In genomic region chr13:43579321-43579720, GRCh38 we compare ENCODE assay signal across 23 cellular contexts.
"Had no signal": no experiment of that assay in that cellular context is flagged by ENCODE, and none has a peak within 500 bp of the region (broad histone marks: within the 10 kb centered on the region; RNA-seq: fewer than 3 reads in every experiment).

No MANE protein-coding gene starts in this region.

- ATAC-seq: activated CD4-positive, CD25-positive, alpha-beta regulatory T cell treated with anti-CD3 and anti-CD28 coated beads, Interleukin-2, amount 50 U/mL, for 24 hours; activated CD8-positive, alpha-beta T cell treated with anti-CD3 and anti-CD28 coated beads, Interleukin-2, amount 10 ng/mL, durations not matched to agents 7 days and 5 days had no signal

- H3K27me3 Mint-ChIP-seq: brain, IgD-negative memory B cell had no signal

- H3K4me3 Mint-ChIP-seq: activated CD8-positive, alpha-beta T cell treated with anti-CD3 and anti-CD28 coated beads, Interleukin-2, amount 10 ng/mL, durations not matched to agents 7 days and 5 days; activated naive CD4-positive, alpha-beta T cell treated with anti-CD3 and anti-CD28 coated beads, Interleukin-2, amount 50 U/mL, for 24 hours; brain; IgD-negative memory B cell; T-helper 1 cell treated with Interleukin-12 subunit alpha and Interleukin-12 subunit beta and Interleukin-4 antibody, amounts not matched to agents 30 μg/mL and 1 μg/mL, for 36 hours had no signal

- H3K27ac ChIP-seq: RWPE1, SJCRH30 had no signal

- H3K27ac Mint-ChIP-seq: activated CD8-positive, alpha-beta T cell treated with anti-CD3 and anti-CD28 coated beads, Interleukin-2, amount 10 ng/mL, durations not matched to agents 7 days and 5 days; activated naive CD4-positive, alpha-beta T cell treated with anti-CD3 and anti-CD28 coated beads, Interleukin-2, amount 50 U/mL, for 24 hours; IgD-negative memory B cell; T-helper 1 cell treated with Interleukin-12 subunit alpha and Interleukin-12 subunit beta and Interleukin-4 antibody, amounts not matched to agents 30 μg/mL and 1 μg/mL, for 36 hours had no signal

- H3K36me3 Mint-ChIP-seq: activated naive CD4-positive, alpha-beta T cell treated with anti-CD3 and anti-CD28 coated beads, Interleukin-2, amount 50 U/mL, for 24 hours; brain; IgD-negative memory B cell had no signal

- DNase-seq: activated CD4-positive, alpha-beta T cell treated with anti-CD3 and anti-CD28 coated beads for 4 hours; activated CD8-positive, alpha-beta memory T cell treated with anti-CD3 and anti-CD28 coated beads, Interleukin-2, amount 50 U/mL, for 48 hours; activated CD8-positive, alpha-beta T cell treated with anti-CD3 and anti-CD28 coated beads, Interleukin-2, amount 10 ng/mL, durations not matched to agents 7 days and 5 days; activated T-cell treated with anti-CD3 and anti-CD28 coated beads, Interleukin-2, amount 50 U/mL, for 1 hour; amniotic stem cell; KG1; MV-4-11; NCI-H1092 treated with DMSO at 0.1 percent for 48 hours; NCI-H1436; NCI-H1694 treated with DMSO at 0.1 percent for 48 hours; NCI-H2029 treated with DMSO at 0.1 percent for 48 hours; NCI-H345; NCI-H510A; NCI-H526 treated with DMSO at 0.1 percent for 48 hours; NCI-H82; Right ventricle myocardium superior had no signal

- H3K4me1 Mint-ChIP-seq: activated naive CD4-positive, alpha-beta T cell treated with anti-CD3 and anti-CD28 coated beads, Interleukin-2, amount 50 U/mL, for 24 hours; IgD-negative memory B cell had no signal

- H3K9me3 Mint-ChIP-seq: activated naive CD4-positive, alpha-beta T cell treated with anti-CD3 and anti-CD28 coated beads, Interleukin-2, amount 50 U/mL, for 24 hours had no signal
